Comparison of ENCODE assay signal across 8 cellular contexts in genomic region chr2:162074579-162074922, GRCh38. TPM values are rescaled to one million over a fixed set of nuclear protein-coding genes. Genes with fewer than 3 reads are reported as not detected.
A peak's percentile ranks its signal among the peaks of the same experiment; 100 is the strongest.
DNase-seq lines count a peak whose midpoint lies in the region; ATAC-seq and TF ChIP-seq lines count a peak whose summit lies in the region.

No MANE protein-coding gene starts in this region.

- H3K4me1 ChIP-seq in iPS-18a (ENCODE audit: control insufficient read depth, low read depth, low read length) = peaks cover 17% of the 10 kb centered on the region

- TF ChIP-seq CTCF in WI38 (IDR thresholded peaks at IDR 0.05; ENCODE audit: low read depth, low read length) = no peak
- TF ChIP-seq CTCF in GM10248 (IDR thresholded peaks at IDR 0.05; ENCODE audit: control extremely low read depth, extremely low read depth, low read depth, missing control alignments) = no peak

- peaks cover 2% of the 10 kb centered on the region for H3K27me3 Mint-ChIP-seq in activated CD4-positive, alpha-beta T cell treated with anti-CD3 and anti-CD28 coated beads for 36 hours
- H3K27me3 Mint-ChIP-seq in stimulated activated naive B cell treated with anti-CD40 and anti-IgM and Interleukin-4, amounts not matched to agents 10 μg/mL and 1 μg/mL and 100 μg/mL, for 72 hours = peaks cover 41 to 54% of the 10 kb centered on the region in 2 donors

- H3K36me3 Mint-ChIP-seq in activated CD4-positive, alpha-beta T cell treated with anti-CD3 and anti-CD28 coated beads for 36 hours (ENCODE audit: low read depth) = peaks cover 20% of the 10 kb centered on the region
- peaks cover 0 to 4% of the 10 kb centered on the region in 2 donors for H3K36me3 Mint-ChIP-seq in stimulated activated naive B cell treated with anti-CD40 and anti-IgM and Interleukin-4, amounts not matched to agents 10 μg/mL and 1 μg/mL and 100 μg/mL, for 72 hours

- peaks cover 40% of the 10 kb centered on the region for H3K27me3 ChIP-seq in iPS-18a (ENCODE audit: control insufficient read depth, insufficient read depth, low read length)

- H3K36me3 ChIP-seq in iPS-18a (ENCODE audit: control insufficient read depth, low read depth, low read length) = no peaks in the 10 kb centered on the region

- peaks cover 14% of the 10 kb centered on the region for H3K9me3 Mint-ChIP-seq in activated CD4-positive, alpha-beta T cell treated with anti-CD3 and anti-CD28 coated beads for 36 hours (ENCODE audit: low read depth)
- peaks cover 7 to 15% of the 10 kb centered on the region in 2 donors for H3K9me3 Mint-ChIP-seq in stimulated activated naive B cell treated with anti-CD40 and anti-IgM and Interleukin-4, amounts not matched to agents 10 μg/mL and 1 μg/mL and 100 μg/mL, for 72 hours

- intact Hi-C loops in activated CD4-positive, alpha-beta T cell treated with anti-CD3 and anti-CD28 coated beads for 36 hours (cut with DNase I, micrococcal nuclease) = loop anchor here (5.0 kb wide), 5 partner anchors 48 to 243 kb away; partner anchors contain the start of gene IFIH1 (in 1 of the 2)

- no peak overlapping the region for H3K27ac ChIP-seq in iPS-18a (ENCODE audit: low read length)

- CTCF ChIA-PET in activated CD4-positive, alpha-beta T cell treated with anti-CD3 and anti-CD28 coated beads for 36 hours (lab: Charles Lee) = interaction anchor here (0.8 to 1.5 kb wide), 2 partner anchors 56 to 122 kb away, joined by 4 to 5 read pairs; no protein-coding TSS in a partner anchor
- CTCF ChIA-PET in GM10248 (lab: Yijun Ruan, JAX) = interaction anchor here (1.4 kb wide), 1 partner anchor 50 kb away, joined by 5 read pairs; no protein-coding TSS in a partner anchor

- H3K27ac Mint-ChIP-seq in activated CD4-positive, alpha-beta T cell treated with anti-CD3 and anti-CD28 coated beads for 36 hours = peak overlapping the region; percentile 79
- no peak overlapping the region for H3K27ac Mint-ChIP-seq in stimulated activated naive B cell treated with anti-CD40 and anti-IgM and Interleukin-4, amounts not matched to agents 10 μg/mL and 1 μg/mL and 100 μg/mL, for 72 hours

- H3K4me3 Mint-ChIP-seq in activated CD4-positive, alpha-beta T cell treated with anti-CD3 and anti-CD28 coated beads for 36 hours = peak overlapping the region; percentile 94
- peak overlapping the region; percentile 67 to 86 for H3K4me3 Mint-ChIP-seq in stimulated activated naive B cell treated with anti-CD40 and anti-IgM and Interleukin-4, amounts not matched to agents 10 μg/mL and 1 μg/mL and 100 μg/mL, for 72 hours

- H3K4me1 Mint-ChIP-seq in activated CD4-positive, alpha-beta T cell treated with anti-CD3 and anti-CD28 coated beads for 36 hours = peaks cover 43% of the 10 kb centered on the region
- peaks cover 7 to 18% of the 10 kb centered on the region in 2 donors for H3K4me1 Mint-ChIP-seq in stimulated activated naive B cell treated with anti-CD40 and anti-IgM and Interleukin-4, amounts not matched to agents 10 μg/mL and 1 μg/mL and 100 μg/mL, for 72 hours

- POLR2A ChIA-PET in activated CD4-positive, alpha-beta T cell treated with anti-CD3 and anti-CD28 coated beads for 36 hours (lab: Charles Lee) = interaction anchor here (0.6 kb wide), 1 partner anchor 98 kb away, joined by 4 read pairs; no protein-coding TSS in a partner anchor
- POLR2A ChIA-PET in GM10248 (lab: Yijun Ruan, JAX) = no interaction called here

- H3K9ac ChIP-seq in iPS-18a (ENCODE audit: low read length) = no peak overlapping the region

- no peak for ATAC-seq in activated CD4-positive, alpha-beta T cell treated with anti-CD3 and anti-CD28 coated beads for 36 hours
- peak; percentile 1 to 6 for ATAC-seq in stimulated activated naive B cell treated with anti-CD40 and anti-IgM and Interleukin-4, amounts not matched to agents 10 μg/mL and 1 μg/mL and 100 μg/mL, for 72 hours (replicated peaks)

- no peak for DNase-seq in activated CD4-positive, alpha-beta T cell treated with anti-CD3 and anti-CD28 coated beads for 36 hours
- no peak for DNase-seq in activated CD4-positive, alpha-beta T cell treated with anti-CD3 and anti-CD28 coated beads for 4 hours
- no peak for DNase-seq in stimulated activated naive B cell treated with anti-CD40 and anti-IgM and Interleukin-4, amounts not matched to agents 10 μg/mL and 1 μg/mL and 100 μg/mL, for 72 hours
- DNase-seq in dedifferentiated amniotic fluid mesenchymal stem cell (ENCODE audit: extremely low spot score) (no peak), GM10248 (ENCODE audit: extremely low spot score) (no peak), SW480 (ENCODE audit: low spot score) (no peak)

- peaks cover 3% of the 10 kb centered on the region for H3K9me3 ChIP-seq in iPS-18a (ENCODE audit: control insufficient read depth, low read depth, low read length)

- H3K4me3 ChIP-seq in WI38 (ENCODE audit: low read depth, low read length) (peak overlapping the region; percentile 76), iPS-18a (ENCODE audit: low read length) (peak overlapping the region; percentile 89)

RNA-seq across cellular contexts. Expression of gene DPP4, which starts 0.5 kb away (rescaled TPM):
- 10 to 100 TPM; 15.9 to 22.4 TPM for total RNA-seq in activated CD4-positive, alpha-beta T cell treated with anti-CD3 and anti-CD28 coated beads for 36 hours
